Comparison of ENCODE assay signal across 8 cellular contexts in the genomic region with DNA sequence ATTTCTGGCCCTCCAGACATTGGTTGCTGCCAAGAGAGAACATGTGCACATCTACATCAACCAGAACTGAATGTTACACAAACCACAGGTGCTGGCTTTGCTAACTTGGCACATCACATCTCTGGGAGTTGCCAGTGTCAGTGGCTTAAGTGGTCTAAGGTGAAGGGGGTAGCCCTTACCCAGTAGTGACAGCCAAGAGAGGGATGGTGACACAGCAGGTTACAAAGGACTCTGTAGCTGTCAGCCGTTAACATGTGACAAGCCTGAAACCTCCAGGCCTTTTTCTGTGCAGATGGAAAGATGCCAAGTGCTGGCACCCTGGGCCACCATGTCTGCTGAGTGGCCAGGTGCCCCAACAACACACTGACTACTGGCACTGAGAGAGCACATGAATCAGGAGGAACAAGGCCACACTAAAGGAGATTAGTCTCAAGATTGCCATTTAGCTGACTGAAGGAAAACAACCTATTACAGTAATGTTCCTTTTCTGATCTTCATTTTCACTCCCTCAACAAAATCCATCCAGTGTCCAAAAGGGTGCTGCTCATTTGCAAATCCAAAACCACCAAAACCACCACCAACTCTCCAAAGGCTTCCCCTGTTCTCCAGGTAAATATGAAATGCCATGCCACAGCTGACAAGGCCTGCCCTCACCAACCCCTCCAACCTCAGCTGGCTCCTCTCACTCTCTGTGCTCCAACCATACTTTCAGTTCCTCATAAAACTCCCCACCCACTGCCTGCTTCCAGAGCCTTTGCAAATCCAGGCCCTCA. TPM values are rescaled to one million over a fixed set of nuclear protein-coding genes. Genes with fewer than 3 reads are reported as not detected.
DNase-seq lines count a peak whose midpoint lies in the region; ATAC-seq and TF ChIP-seq lines count a peak whose summit lies in the region.

No MANE protein-coding gene starts in this region.

- no peak overlapping the region for H2BK120ac ChIP-seq in H9 (ENCODE audit: low read depth, low read length, poor library complexity, severe bottlenecking)

- no peak overlapping the region for H3K4me3 Mint-ChIP-seq in H9

- no peaks in the 10 kb centered on the region for H4K20me1 ChIP-seq in H9 (ENCODE audit: control insufficient read depth, insufficient read depth, insufficient read length)

- H3K27me3 ChIP-seq in BE2C (no peaks in the 10 kb centered on the region), H9 (ENCODE audit: insufficient read depth, low read length) (no peaks in the 10 kb centered on the region), spleen (replicated peaks in 1 of 7) (no peaks in the 10 kb centered on the region), HAP-1 (ENCODE audit: low read depth) (no peaks in the 10 kb centered on the region)

- H2BK15ac ChIP-seq in H9 (ENCODE audit: low read depth, low read length) = no peak overlapping the region

- H4K8ac ChIP-seq in H9 (replicated peaks; ENCODE audit: insufficient read length, low read depth, low read length) = no peak overlapping the region

- no peaks in the 10 kb centered on the region for H3K79me2 ChIP-seq in H9 (ENCODE audit: insufficient read depth, low read length)

- TF ChIP-seq POLR2A in spleen (IDR thresholded peaks at IDR 0.05) (no peak), GM18505 (IDR thresholded peaks at IDR 0.05; ENCODE audit: borderline replicate concordance, extremely low read depth, insufficient read depth, insufficient read length) (no peak)

- no peak overlapping the region for H3K14ac ChIP-seq in H9 (ENCODE audit: insufficient read depth, low read length)

- no peak overlapping the region for H3K56ac ChIP-seq in H9 (ENCODE audit: insufficient read length, low read depth, low read length)

- H3K23ac ChIP-seq in H9 (ENCODE audit: insufficient read length, low read depth, low read length) = no peak overlapping the region

- no peaks in the 10 kb centered on the region for H3K27me3 Mint-ChIP-seq in H9 (ENCODE audit: low read depth)

- no peak overlapping the region for H2BK5ac ChIP-seq in H9 (ENCODE audit: insufficient read length, low read length)

- H3T11ph ChIP-seq in H9 (ENCODE audit: low read length) = no peak overlapping the region

- H3K36me3 ChIP-seq in BE2C (no peaks in the 10 kb centered on the region), spleen (no peaks in the 10 kb centered on the region), HAP-1 (replicated peaks) (no peaks in the 10 kb centered on the region)

- no peak overlapping the region for H2AK5ac ChIP-seq in H9 (ENCODE audit: insufficient read length, low read length)

- no peak overlapping the region for H3K4ac ChIP-seq in H9 (ENCODE audit: low read depth, low read length)

- intact Hi-C loops in spleen (cut with DNase I; ENCODE audit: low total_unique reads) = no loop called here

- H3K4me1 ChIP-seq in BE2C (peaks cover 34% of the 10 kb centered on the region), H9 (ENCODE audit: insufficient read depth, low read length) (no peaks in the 10 kb centered on the region), spleen (peaks cover 12 to 58% (median 35%) of the 10 kb centered on the region in 6 donors), HAP-1 (peaks cover 37% of the 10 kb centered on the region)

- no peak overlapping the region for H4K5ac ChIP-seq in H9 (ENCODE audit: insufficient read length, low read depth, low read length)

- no peak overlapping the region for H4K91ac ChIP-seq in H9 (ENCODE audit: insufficient read length, low read depth, low read length)

- H3K4me3 ChIP-seq in BE2C (ENCODE audit: low read depth, low read length) = no peak overlapping the region
- H3K4me3 ChIP-seq in fibroblast of villous mesenchyme (ENCODE audit: low read depth, low read length) = no peak overlapping the region
- no peak overlapping the region for H3K4me3 ChIP-seq in spleen
- no peak overlapping the region for H3K4me3 ChIP-seq in HAP-1

- no CpG with 5 or more reads among the region's 1 CpG for WGBS in H9 (ENCODE audit: extremely low coverage, insufficient read length, low lambda C conversion rate)
- WGBS in spleen, 5 donors = 39 to 67% (median 52%) methylated on average over 1 of the region's 1 CpG

- H3K23me2 ChIP-seq in H9 (ENCODE audit: insufficient read length, low read depth, low read length, poor library complexity, severe bottlenecking) = no peaks in the 10 kb centered on the region

- no peak overlapping the region for H3K18ac ChIP-seq in H9 (ENCODE audit: insufficient read length, low read depth, low read length)

- peaks cover 0 to 2% of the 10 kb centered on the region in 2 experiments; a peak in 1 of 5 replicates for H3K9me3 Mint-ChIP-seq in H9

- TF ChIP-seq CTCF in BE2C (IDR thresholded peaks at IDR 0.05; ENCODE audit: low read depth, low read length) (no peak), H9 (conservative IDR thresholded peaks at IDR 0.05) (no peak), fibroblast of villous mesenchyme (IDR thresholded peaks at IDR 0.05; ENCODE audit: insufficient read depth, low read depth, low read length) (no peak), spleen (IDR thresholded peaks at IDR 0.05 in 8 of 11, conservative IDR thresholded peaks at IDR 0.05 in 3 of 11) (no peak)

- DNase-seq in BE2C (peak; percentile 62), H9 (no peak), NCI-H69 (lab: John Stamatoyannopoulos, UW) (peak; percentile 91), fibroblast of villous mesenchyme (ENCODE audit: low read depth) (peak; percentile 45), spleen (no peak), HAP-1 (ENCODE audit: low spot score in 2 of 2) (no peak)

- H2BK20ac ChIP-seq in H9 (ENCODE audit: low read depth, low read length, poor library complexity, severe bottlenecking) = no peak overlapping the region

- no peak for ATAC-seq in GM18505 (IDR thresholded peaks at IDR 0.05; ENCODE audit: unreplicated experiment)
- ATAC-seq in HG02973 (IDR thresholded peaks at IDR 0.05; ENCODE audit: unreplicated experiment) = no peak

- H3K9me3 ChIP-seq in BE2C (no peaks in the 10 kb centered on the region), H9 (ENCODE audit: control insufficient read depth, low read depth, low read length) (no peaks in the 10 kb centered on the region), spleen (peaks cover 0 to 11% (median 6%) of the 10 kb centered on the region in 8 donors), HAP-1 (no peaks in the 10 kb centered on the region; the same call in 1 of the 2 replicates)

- H2AFZ ChIP-seq in H9 (ENCODE audit: low read length) = no peak overlapping the region

- H3K27ac ChIP-seq in H9 (ENCODE audit: insufficient read length, low read depth, low read length) = no peak overlapping the region
- H3K27ac ChIP-seq in spleen = peak overlapping the region in 7 of 8 donors; percentile 40 to 71 (median 61)

- peak overlapping the region; percentile 17 to 64 (median 55); a peak in 5 of 7 replicates for H3K27ac Mint-ChIP-seq in H9

- H3K4me2 ChIP-seq in H9 (ENCODE audit: insufficient read depth, insufficient read length, low read length) = no peak overlapping the region

- H3K79me1 ChIP-seq in H9 (ENCODE audit: insufficient read depth, low read depth, low read length, poor library complexity, severe bottlenecking) = no peaks in the 10 kb centered on the region

- no peaks in the 10 kb centered on the region; a peak in 2 of 7 replicates for H3K36me3 Mint-ChIP-seq in H9 (ENCODE audit: insufficient read depth in 1 of 3, low read depth in 3 of 3)

- in situ Hi-C loops in HAP-1 (cut with MboI; ENCODE audit: low sequenced_read_pairs) = no loop called here

- H2BK12ac ChIP-seq in H9 (ENCODE audit: insufficient read length, low read depth, low read length) = no peak overlapping the region

- H3K9ac ChIP-seq in H9 (ENCODE audit: extremely low read depth, insufficient read length, low read length) = no peak overlapping the region

- peaks cover 13 to 23% of the 10 kb centered on the region in 2 experiments for H3K4me1 Mint-ChIP-seq in H9

RNA-seq across cellular contexts. Expression of gene SIL1, which starts 20.2 kb away (rescaled TPM):
- polyA plus RNA-seq in BE2C (2012; ENCODE audit: insufficient read depth, insufficient read length, low read depth) = 113 TPM
- 10.6 and 14.4 TPM in 2 replicates for total RNA-seq in H9 (2021)
- total RNA-seq in fibroblast of villous mesenchyme = 53.5 and 57.0 TPM in 2 replicates
- 10 to 100 TPM; 24.5 to 42.3 (median 32.0) TPM for total RNA-seq in spleen
- 10 to 100 TPM; 23.4 to 34.2 (median 33.1) TPM for polyA plus RNA-seq in spleen

Comparison
In these comparisons a context has a peak if more than half of its experiments do, and no peak if none do; other contexts are left out.
1. DNase-seq: peak in BE2C (single experiment), NCI-H69 (single experiment) and fibroblast of villous mesenchyme (single experiment); none in H9 (single experiment), spleen (single experiment) and HAP-1 (0 of 2).